15 cellular contexts compared by ENCODE assay signal in the genomic region with DNA sequence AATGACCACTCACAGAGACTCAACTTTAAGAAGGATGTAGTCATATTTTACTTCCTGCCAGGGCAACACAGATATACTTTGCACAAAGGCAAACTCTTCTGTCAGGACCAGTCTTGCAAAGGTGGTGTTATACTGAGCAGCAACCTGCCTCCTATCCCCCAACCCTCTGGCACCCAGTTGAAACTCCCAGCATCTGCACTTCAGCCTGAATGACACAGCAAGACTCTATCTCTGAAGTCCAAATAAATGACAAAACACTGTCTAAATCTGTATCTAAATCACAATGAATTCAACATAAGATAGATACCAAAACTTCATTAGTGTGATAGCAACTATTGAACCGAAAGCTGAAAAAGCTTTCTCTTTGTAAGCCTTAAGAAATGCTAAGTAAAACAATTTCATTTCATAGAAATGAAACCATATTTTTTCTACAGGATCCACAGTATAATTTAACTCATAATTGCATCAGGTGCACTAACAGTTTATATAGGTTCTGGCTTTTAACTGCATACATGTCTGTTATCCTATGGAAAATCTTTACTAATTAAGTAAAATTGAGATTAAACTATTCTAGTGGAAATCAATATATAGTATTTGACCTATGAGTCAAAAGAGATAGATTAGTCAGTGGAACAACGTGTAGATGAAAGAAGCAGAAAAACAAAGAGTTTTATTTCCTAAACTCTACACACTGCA.
DNase-seq lines count a peak whose midpoint lies in the region; ATAC-seq lines count a peak whose summit lies in the region.
"Had no signal": no experiment of that assay in that cellular context is flagged by ENCODE, and none has a peak within 500 bp of the region (broad histone marks: within the 10 kb centered on the region; RNA-seq: fewer than 3 reads in every experiment).

No MANE protein-coding gene starts in this region.

- H3K4me3 ChIP-seq in CD8-positive, alpha-beta memory T cell (ENCODE audit: low read length), result no peak overlapping the region
- peak overlapping the region; percentile 23; the same call in 1 of the 2 replicates for H3K4me3 ChIP-seq in SK-N-MC
- no peak overlapping the region for H3K4me3 ChIP-seq in Karpas-422 (ENCODE audit: low read length)
- H3K4me3 ChIP-seq: tibial nerve had no signal

- peaks cover 40 to 59% (median 54%) of the 10 kb centered on the region in 3 donors for H3K4me1 Mint-ChIP-seq in CD8-positive, alpha-beta memory T cell
- peaks cover 74% of the 10 kb centered on the region for H3K4me1 Mint-ChIP-seq in activated naive CD8-positive, alpha-beta T cell treated with anti-CD3 and anti-CD28 coated beads, Interleukin-2, amount 50 U/mL, for 24 hours
- H3K4me1 Mint-ChIP-seq: naive B cell had no signal

- H3K9me3 ChIP-seq in CD8-positive, alpha-beta memory T cell (ENCODE audit: low read length), result no peaks in the 10 kb centered on the region
- H3K9me3 ChIP-seq in SK-N-MC (ENCODE audit: low read depth, low read length), result no peaks in the 10 kb centered on the region
- H3K9me3 ChIP-seq in Karpas-422 (ENCODE audit: low read length), result no peaks in the 10 kb centered on the region
- H3K9me3 ChIP-seq: tibial nerve had no signal

- H3K27me3 Mint-ChIP-seq in CD8-positive, alpha-beta memory T cell, result no peaks in the 10 kb centered on the region
- H3K27me3 Mint-ChIP-seq in activated naive CD8-positive, alpha-beta T cell treated with anti-CD3 and anti-CD28 coated beads, Interleukin-2, amount 50 U/mL, for 24 hours, result no peaks in the 10 kb centered on the region
- H3K27me3 Mint-ChIP-seq: naive B cell had no signal

- peak overlapping the region in 5 of 8 donors; percentile 0 to 78 (median 6) for H3K27ac Mint-ChIP-seq in CD8-positive, alpha-beta memory T cell
- peak overlapping the region; percentile 100 for H3K27ac Mint-ChIP-seq in activated naive CD8-positive, alpha-beta T cell treated with anti-CD3 and anti-CD28 coated beads, Interleukin-2, amount 50 U/mL, for 24 hours

- H3K9me3 Mint-ChIP-seq in CD8-positive, alpha-beta memory T cell, result no peaks in the 10 kb centered on the region
- H3K9me3 Mint-ChIP-seq in activated naive CD8-positive, alpha-beta T cell treated with anti-CD3 and anti-CD28 coated beads, Interleukin-2, amount 50 U/mL, for 24 hours, result peaks cover under 1% of the 10 kb centered on the region
- H3K9me3 Mint-ChIP-seq: CD14-positive monocyte, naive B cell had no signal

- H3K79me2 ChIP-seq in Karpas-422 (ENCODE audit: low read length), result no peaks in the 10 kb centered on the region

- peaks cover 2 to 5% (median 3%) of the 10 kb centered on the region in 3 donors for H3K36me3 Mint-ChIP-seq in CD8-positive, alpha-beta memory T cell
- H3K36me3 Mint-ChIP-seq in activated naive CD8-positive, alpha-beta T cell treated with anti-CD3 and anti-CD28 coated beads, Interleukin-2, amount 50 U/mL, for 24 hours (ENCODE audit: low read depth), result peaks cover 17% of the 10 kb centered on the region
- H3K36me3 Mint-ChIP-seq: naive B cell had no signal

- no peaks in the 10 kb centered on the region for H3K27me3 ChIP-seq in CD8-positive, alpha-beta memory T cell (ENCODE audit: insufficient read depth, low read length, poor library complexity, severe bottlenecking)
- H3K27me3 ChIP-seq in Karpas-422 (ENCODE audit: low read length), result no peaks in the 10 kb centered on the region
- H3K27me3 ChIP-seq: tibial nerve had no signal

- ATAC-seq in GM19455 (IDR thresholded peaks at IDR 0.05; ENCODE audit: unreplicated experiment), result peak; percentile 62
- ATAC-seq in activated naive CD8-positive, alpha-beta T cell treated with anti-CD3 and anti-CD28 coated beads, Interleukin-2, amount 50 U/mL, for 24 hours, result peak; percentile 80
- ATAC-seq: right cardiac atrium had no signal

- H3K9me2 ChIP-seq in Karpas-422 (replicated peaks; ENCODE audit: insufficient read depth, low read length), result no peaks in the 10 kb centered on the region

- H3K9ac ChIP-seq in SK-N-MC (ENCODE audit: insufficient read length), result peak overlapping the region; percentile 28
- no peak overlapping the region for H3K9ac ChIP-seq in Karpas-422 (ENCODE audit: low read length)

- H3K4me3 Mint-ChIP-seq in CD8-positive, alpha-beta memory T cell, result peak overlapping the region in 5 of 7 donors; percentile 3 to 64 (median 37)
- peak overlapping the region; percentile 72 for H3K4me3 Mint-ChIP-seq in activated naive CD8-positive, alpha-beta T cell treated with anti-CD3 and anti-CD28 coated beads, Interleukin-2, amount 50 U/mL, for 24 hours
- H3K4me3 Mint-ChIP-seq: CD14-positive monocyte, naive B cell had no signal

- H3K27ac ChIP-seq in CD8-positive, alpha-beta memory T cell (ENCODE audit: low read depth, low read length), result no peak overlapping the region
- H3K27ac ChIP-seq in SK-N-MC, result peak overlapping the region; percentile 91
- H3K27ac ChIP-seq in Karpas-422 (ENCODE audit: low read length), result no peak overlapping the region
- H3K27ac ChIP-seq: tibial nerve had no signal

- H3K4me1 ChIP-seq in CD8-positive, alpha-beta memory T cell (ENCODE audit: insufficient read depth, low read length), result peaks cover 30% of the 10 kb centered on the region
- no peaks in the 10 kb centered on the region for H3K4me1 ChIP-seq in Karpas-422 (ENCODE audit: low read length)
- H3K4me1 ChIP-seq: tibial nerve had no signal

- no peak overlapping the region for H3K4me2 ChIP-seq in Karpas-422 (ENCODE audit: low read depth, low read length, poor library complexity, severe bottlenecking)

- CTCF ChIA-PET in CD8-positive, alpha-beta memory T cell (lab: Charles Lee), result no interaction called here

- no peak for DNase-seq in CD8-positive, alpha-beta memory T cell
- DNase-seq in SK-N-MC (ENCODE audit: low read depth, low spot score) (no peak), Karpas-422 (no peak), mucosa of gallbladder (ENCODE audit: low spot score) (no peak), NCI-H69 (lab: John Stamatoyannopoulos, UW) (no peak), NCI-H524 (lab: John Stamatoyannopoulos, UW) (no peak)
- peak; percentile 26 for DNase-seq in activated naive CD8-positive, alpha-beta T cell treated with anti-CD3 and anti-CD28 coated beads, Interleukin-2, amount 50 U/mL, for 24 hours
- DNase-seq: effector CD4-positive, alpha-beta T cell; kidney; naive B cell; NCI-H345; right cardiac atrium had no signal

- H3K36me3 ChIP-seq in CD8-positive, alpha-beta memory T cell (ENCODE audit: insufficient read depth, low read length), result no peaks in the 10 kb centered on the region
- H3K36me3 ChIP-seq in SK-N-MC (ENCODE audit: insufficient read depth, low read length) (peaks cover 23% of the 10 kb centered on the region; the same call in 1 of the 2 replicates), Karpas-422 (ENCODE audit: insufficient read depth, low read length) (no peaks in the 10 kb centered on the region)

- no peak overlapping the region for H2AFZ ChIP-seq in Karpas-422 (ENCODE audit: low read length)

- POLR2A ChIA-PET in CD8-positive, alpha-beta memory T cell (lab: Charles Lee), result no interaction called here

- no peaks in the 10 kb centered on the region for H4K20me1 ChIP-seq in Karpas-422 (ENCODE audit: insufficient read depth, low read depth, low read length)
